7 cellular contexts compared by ENCODE assay signal in the genomic region with DNA sequence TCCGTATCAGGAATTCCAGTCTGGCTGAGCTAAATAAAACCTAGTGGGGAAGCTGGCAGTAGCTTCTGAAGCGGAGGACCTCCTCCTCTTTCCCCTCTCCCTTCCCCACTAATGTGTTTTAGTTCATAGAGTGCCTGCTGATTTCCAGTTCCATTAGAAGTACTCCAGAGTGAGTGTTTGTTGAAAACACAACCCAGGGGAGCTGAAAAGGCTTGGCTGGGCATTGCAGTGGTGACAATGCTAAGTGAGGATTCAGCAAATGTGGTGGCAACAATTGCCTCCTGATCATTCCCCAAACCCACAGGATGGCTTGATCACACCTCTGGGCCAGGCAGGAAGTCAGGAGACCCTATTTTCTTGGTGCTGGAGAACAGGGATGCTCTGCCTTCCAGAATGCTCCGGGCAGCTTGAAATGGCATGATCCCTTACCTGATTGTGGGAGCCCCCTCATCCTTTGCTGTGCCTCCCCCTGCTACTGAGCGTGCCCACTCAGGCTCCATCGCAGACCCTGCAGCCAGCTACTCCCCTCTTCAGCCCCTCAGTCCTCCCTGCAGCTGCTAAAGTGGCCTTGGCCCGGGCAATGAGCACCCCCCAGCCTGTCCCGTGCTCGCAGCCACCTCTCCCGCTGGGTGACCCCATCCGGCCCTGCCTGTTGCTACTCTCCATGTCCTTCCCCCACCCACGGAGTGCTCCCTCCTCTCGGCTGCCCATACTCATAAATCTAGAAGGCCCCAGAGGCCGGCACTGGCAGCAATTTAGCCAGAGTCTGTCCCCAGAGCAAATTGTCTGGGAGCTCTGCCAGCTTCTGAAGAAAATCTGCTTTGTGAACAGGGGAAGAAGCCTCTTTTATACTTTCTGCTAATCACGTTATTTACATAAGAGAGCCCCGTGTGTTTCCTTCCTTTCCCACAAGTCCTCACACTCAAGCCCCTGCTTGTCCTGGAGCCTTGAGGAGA.
DNase-seq lines count a peak whose midpoint lies in the region.

No MANE protein-coding gene starts in this region.

- H2BK15ac ChIP-seq in mesenchymal stem cell (ENCODE audit: low read depth, poor library complexity, severe bottlenecking), result no peak overlapping the region

- peak overlapping the region; percentile 62 for H4K8ac ChIP-seq in mesenchymal stem cell (ENCODE audit: low read length)

- no peak overlapping the region for H2AFZ ChIP-seq in mesenchymal stem cell (ENCODE audit: low read depth, low read length)

- peaks cover 8% of the 10 kb centered on the region for H3K4me1 ChIP-seq in mesenchymal stem cell (ENCODE audit: control insufficient read depth, insufficient read depth, low read depth, low read length)

- H3K4me2 ChIP-seq in mesenchymal stem cell (ENCODE audit: low read length, poor library complexity, severe bottlenecking), result no peak overlapping the region

- peak overlapping the region; percentile 92 for H3K27ac ChIP-seq in caudate nucleus (ENCODE audit: low read depth, low read length)
- H3K27ac ChIP-seq in mesenchymal stem cell (ENCODE audit: low read length, poor library complexity, severe bottlenecking), result peak overlapping the region; percentile 14

- no peaks in the 10 kb centered on the region for H3K27me3 ChIP-seq in mesenchymal stem cell (ENCODE audit: control insufficient read depth in 1 of 2, insufficient read depth in 1 of 2, low read length in 2 of 2)

- peak overlapping the region; percentile 54 for H3K9ac ChIP-seq in mesenchymal stem cell (ENCODE audit: low read length)

- no peaks in the 10 kb centered on the region for H3K79me1 ChIP-seq in mesenchymal stem cell (replicated peaks; ENCODE audit: low read length, poor library complexity, severe bottlenecking)

- 34% methylated on average over 13 of the region's 15 CpGs for WGBS in mesenchymal stem cell

- peak overlapping the region; percentile 31 for H4K91ac ChIP-seq in mesenchymal stem cell (ENCODE audit: low read length)

- no peak overlapping the region for H3K23ac ChIP-seq in mesenchymal stem cell (ENCODE audit: low read length in 2 of 2)

- peak overlapping the region in 1 of 2 experiments; percentile 3 for H3K4me3 ChIP-seq in mesenchymal stem cell (ENCODE audit: insufficient read depth in 1 of 2, low read depth in 1 of 2, low read length in 2 of 2)

- H2AK5ac ChIP-seq in mesenchymal stem cell (ENCODE audit: low read length, severe bottlenecking), result peak overlapping the region; percentile 14

- H3K9me3 ChIP-seq in mesenchymal stem cell (ENCODE audit: control insufficient read depth, low read length), result peaks cover under 1% of the 10 kb centered on the region

- H3K36me3 ChIP-seq in mesenchymal stem cell (ENCODE audit: control insufficient read depth in 1 of 2, insufficient read depth in 2 of 2, low read depth in 1 of 2, low read length in 2 of 2), result no peaks in the 10 kb centered on the region

- DNase-seq in NCI-H187 (lab: John Stamatoyannopoulos, UW) (peak; percentile 59 to 67), caudate nucleus (lab: John Stamatoyannopoulos, UW) (peak in 55 of 61 donors; percentile 5 to 82 (median 46)), mesenchymal stem cell (peak; percentile 76), ureter (ENCODE audit: low spot score) (peak; percentile 87), NCI-H526 (lab: John Stamatoyannopoulos, UW) (no peak), NCI-H748 treated with DMSO at 0.1 percent for 48 hours (lab: John Stamatoyannopoulos, UW) (no peak), iPS-NIHi11 (ENCODE audit: low spot score) (no peak)

- H2BK5ac ChIP-seq in mesenchymal stem cell (ENCODE audit: low read depth, low read length, poor library complexity, severe bottlenecking), result no peak overlapping the region

- H3K14ac ChIP-seq in mesenchymal stem cell (ENCODE audit: low read length in 2 of 2), result peak overlapping the region in 1 of 2 experiments; percentile 3

- H2BK12ac ChIP-seq in mesenchymal stem cell (ENCODE audit: low read length in 2 of 2), result peak overlapping the region; percentile 34 to 85

- peak overlapping the region; percentile 29 to 96 for H3K18ac ChIP-seq in mesenchymal stem cell (ENCODE audit: low read depth in 1 of 2, low read length in 2 of 2)

- H2BK120ac ChIP-seq in mesenchymal stem cell (ENCODE audit: low read depth, low read length), result no peak overlapping the region

- H3K4ac ChIP-seq in mesenchymal stem cell (ENCODE audit: low read depth in 1 of 2, low read length in 2 of 2), result peak overlapping the region; percentile 1 to 8

Comparison
In these comparisons a context has a peak if more than half of its experiments do, and no peak if none do; other contexts are left out.
1. DNase-seq: peak in NCI-H187 (2 of 2), caudate nucleus (55 of 61), mesenchymal stem cell (single experiment) and ureter (single experiment); none in NCI-H526 (0 of 2), NCI-H748 treated with DMSO at 0.1 percent for 48 hours (single experiment) and iPS-NIHi11 (single experiment).